In genomic region chr1:172906778-172907592, GRCh38 we compare ENCODE assay signal across 9 cellular contexts.
A peak's percentile ranks its signal among the peaks of the same experiment; 100 is the strongest.
DNase-seq lines count a peak whose midpoint lies in the region; ATAC-seq and TF ChIP-seq lines count a peak whose summit lies in the region.
"Had no signal": no experiment of that assay in that cellular context is flagged by ENCODE, and none has a peak within 500 bp of the region (broad histone marks: within the 10 kb centered on the region; RNA-seq: fewer than 3 reads in every experiment).

No MANE protein-coding gene starts in this region.

- no peaks in the 10 kb centered on the region for H3K27me3 Mint-ChIP-seq in Calu3 (ENCODE audit: unreplicated experiment)
- no peaks in the 10 kb centered on the region for H3K27me3 Mint-ChIP-seq in activated T-helper 17 cell treated with anti-CD3 and anti-CD28 coated beads, Interleukin-2, amount 50 U/mL, for 72 hours

- in situ Hi-C loops in KBM-7 (cut with MboI; ENCODE audit: low pct_unique_long_range_greater_than_20kb, low sequenced_read_pairs): no loop called here

- TF ChIP-seq CTCF in Calu3 (IDR thresholded peaks at IDR 0.05; ENCODE audit: unreplicated experiment): no peak

- peaks cover 65% of the 10 kb centered on the region for H3K4me1 Mint-ChIP-seq in Calu3 (ENCODE audit: low read depth, unreplicated experiment)
- peaks cover 12% of the 10 kb centered on the region for H3K4me1 Mint-ChIP-seq in activated T-helper 17 cell treated with anti-CD3 and anti-CD28 coated beads, Interleukin-2, amount 50 U/mL, for 72 hours

- intact Hi-C loops in Calu3 (cut with micrococcal nuclease; ENCODE audit: unreplicated experiment): loop anchor here (5.0 kb wide), 1 partner anchor 70 kb away; no protein-coding TSS in a partner anchor

- peak overlapping the region; percentile 24 for H3K4me3 Mint-ChIP-seq in Calu3 (ENCODE audit: low read depth, unreplicated experiment)
- no peak overlapping the region for H3K4me3 Mint-ChIP-seq in activated T-helper 17 cell treated with anti-CD3 and anti-CD28 coated beads, Interleukin-2, amount 50 U/mL, for 72 hours

- CTCF ChIA-PET in Calu3 (lab: Charles Lee): interaction anchor here (1.3 kb wide), 3 partner anchors 11 to 19 kb away, joined by 3 to 4 read pairs (median 3); no protein-coding TSS in a partner anchor

- peak; percentile 27 for ATAC-seq in activated T-helper 17 cell treated with anti-CD3 and anti-CD28 coated beads, Interleukin-2, amount 50 U/mL, for 72 hours (replicated peaks)
- no peak for ATAC-seq in GM18867 (IDR thresholded peaks at IDR 0.05; ENCODE audit: unreplicated experiment)

- peaks cover 8% of the 10 kb centered on the region for H3K36me3 Mint-ChIP-seq in Calu3 (ENCODE audit: insufficient read depth, unreplicated experiment)
- no peaks in the 10 kb centered on the region for H3K36me3 Mint-ChIP-seq in activated T-helper 17 cell treated with anti-CD3 and anti-CD28 coated beads, Interleukin-2, amount 50 U/mL, for 72 hours (ENCODE audit: low read depth)

- no TSS peak for BruUV-seq in Calu3 (replicated peaks; lab: Mats Ljungman, UMichigan)

- peak overlapping the region; percentile 93 for H3K27ac Mint-ChIP-seq in Calu3 (ENCODE audit: unreplicated experiment)
- H3K27ac Mint-ChIP-seq in activated T-helper 17 cell treated with anti-CD3 and anti-CD28 coated beads, Interleukin-2, amount 50 U/mL, for 72 hours: no peak overlapping the region

- H3K9me3 Mint-ChIP-seq in Calu3 (ENCODE audit: low read depth, unreplicated experiment): no peaks in the 10 kb centered on the region
- H3K9me3 Mint-ChIP-seq in activated T-helper 17 cell treated with anti-CD3 and anti-CD28 coated beads, Interleukin-2, amount 50 U/mL, for 72 hours: no peaks in the 10 kb centered on the region

- DNase-seq in Calu3: peak; percentile 45
- peak; percentile 74 for DNase-seq in KBM-7
- peak; percentile 99 for DNase-seq in kidney glomerular epithelial cell (lab: John Stamatoyannopoulos, UW)
- no peak for DNase-seq in cerebellar cortex (ENCODE audit: low spot score)
- no peak for DNase-seq in stimulated activated CD4-positive, alpha-beta T cell treated with anti-CD3 and anti-CD28 coated beads, Interleukin-2, amount 100 ng/mL, for 48 hours
- no peak for DNase-seq in NCI-H2196 treated with DMSO at 0.1 percent for 48 hours (lab: John Stamatoyannopoulos, UW; ENCODE audit: unreplicated experiment)
- DNase-seq: hypothalamus had no signal

Comparison
In these comparisons a context has a peak if more than half of its experiments do, and no peak if none do; other contexts are left out.
1. DNase-seq: peak in Calu3 (single experiment), KBM-7 (single experiment) and kidney glomerular epithelial cell (single experiment); none in cerebellar cortex (single experiment), stimulated activated CD4-positive, alpha-beta T cell treated with anti-CD3 and anti-CD28 coated beads, Interleukin-2, amount 100 ng/mL, for 48 hours (0 of 2) and NCI-H2196 treated with DMSO at 0.1 percent for 48 hours (single experiment).